9 cellular contexts compared by ENCODE assay signal in the genomic region with DNA sequence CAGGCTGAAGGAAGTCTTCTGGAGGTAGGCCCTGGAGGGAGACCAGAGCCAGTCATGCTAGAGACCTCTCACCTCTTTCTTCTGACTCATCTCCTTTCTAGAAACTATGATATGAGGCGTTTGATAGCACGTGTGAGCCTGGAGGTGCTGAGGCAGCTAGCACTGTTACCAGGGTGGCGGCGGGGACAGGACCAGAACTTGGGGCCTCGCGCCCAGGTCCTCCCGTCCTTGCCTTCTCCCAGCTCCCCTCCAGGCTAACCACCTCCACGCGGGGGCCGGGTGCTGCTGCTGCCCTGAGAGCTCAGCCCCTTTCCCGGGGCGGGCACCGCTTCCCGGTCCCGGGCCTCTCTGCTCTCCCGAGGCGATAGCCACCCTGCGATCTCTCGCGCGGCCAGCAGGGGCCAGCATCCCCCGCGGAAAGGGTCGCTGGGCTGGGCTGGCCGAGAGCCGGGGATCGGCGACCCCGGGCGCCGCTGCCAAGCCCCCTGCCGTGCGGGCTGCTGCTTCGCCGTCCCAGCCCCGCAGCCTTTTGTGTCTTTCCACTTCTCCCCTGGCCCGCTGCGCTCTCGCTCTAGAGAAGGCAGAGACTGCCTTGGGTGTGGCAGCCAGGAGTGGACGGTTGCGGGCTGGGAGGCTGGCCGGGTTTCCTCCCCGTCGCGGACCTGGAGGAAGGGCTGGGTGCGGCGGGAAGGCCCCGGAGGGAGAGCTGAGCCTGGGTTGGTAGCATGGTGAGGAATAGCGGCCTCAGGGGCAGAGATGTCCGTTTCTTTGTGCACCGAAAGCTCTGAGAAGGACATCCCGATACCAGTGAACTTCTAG. TPM values are rescaled to one million over a fixed set of nuclear protein-coding genes. Genes with fewer than 3 reads are reported as not detected.
DNase-seq lines count a peak whose midpoint lies in the region; ATAC-seq and TF ChIP-seq lines count a peak whose summit lies in the region.
"Had no signal": no experiment of that assay in that cellular context is flagged by ENCODE, and none has a peak within 500 bp of the region (broad histone marks: within the 10 kb centered on the region; RNA-seq: fewer than 3 reads in every experiment).

No MANE protein-coding gene starts in this region.

- WGBS in lower leg skin, 2 donors: 5 to 20% methylated on average over 14 to 48 of the region's 52 CpGs

- intact Hi-C loops in lower leg skin (cut with DNase I; ENCODE audit: low total_unique reads): loop anchor here (5.0 kb wide), 1 partner anchor 315 kb away; no protein-coding TSS in a partner anchor

- no peak for TF ChIP-seq POLR2A in lower leg skin (IDR thresholded peaks at IDR 0.05)

- DNase-seq in AG20443 (ENCODE audit: low spot score) (peak; percentile 92), NCI-H510A (lab: John Stamatoyannopoulos, UW) (peak; percentile 38), dermis microvascular lymphatic vessel endothelial cell (ENCODE audit: low read depth in 2 of 2) (peak; percentile 15 to 56), lower leg skin (ENCODE audit: low spot score in 2 of 2) (peak in 1 of 2 donors; percentile 94)
- peak; percentile 70 to 76 for DNase-seq in activated CD4-positive, alpha-beta T cell treated with anti-CD3 and anti-CD28 coated beads, Interleukin-2, amount 50 U/mL, for 48 hours
- DNase-seq in stimulated activated CD4-positive, alpha-beta T cell treated with anti-CD3 and anti-CD28 coated beads, Interleukin-4, amount 100 ng/mL, for 24 hours: peak; percentile 63

- peak overlapping the region; percentile 21 for H3K4me3 ChIP-seq in lower leg skin (ENCODE audit: low read depth, poor library complexity, severe bottlenecking)

- ATAC-seq in GM18868 (IDR thresholded peaks at IDR 0.05; ENCODE audit: unreplicated experiment): peak; percentile 83
- peak; percentile 79 for ATAC-seq in HG03097 (IDR thresholded peaks at IDR 0.05; ENCODE audit: low FRiP score, unreplicated experiment)

- peak in 1 of 3 donors; percentile 88 for TF ChIP-seq CTCF in lower leg skin (IDR thresholded peaks at IDR 0.05)

RNA-seq across cellular contexts. Expression of gene TMEM17, which starts 49.1 kb away (rescaled TPM):
- 1.3 and 2.0 TPM in 2 replicates for total RNA-seq in dermis microvascular lymphatic vessel endothelial cell
- total RNA-seq in lower leg skin: 1 to 10 TPM in 3 of 4 donors, under 1 TPM in 1; 0.80 to 8.6 (median 1.9) TPM
- total RNA-seq: T-helper 1 cell treated with Interleukin-12 subunit alpha and Interleukin-12 subunit beta and Interleukin-4 antibody, amounts not matched to agents 30 ng/mL and 1 ng/mL, for 36 hours had no signal
